In genomic region chr16:73172621-73173312, GRCh38 we compare ENCODE assay signal across 9 cellular contexts.
DNase-seq lines count a peak whose midpoint lies in the region; TF ChIP-seq lines count a peak whose summit lies in the region.
"Had no signal": no experiment of that assay in that cellular context is flagged by ENCODE, and none has a peak within 500 bp of the region (broad histone marks: within the 10 kb centered on the region; RNA-seq: fewer than 3 reads in every experiment).

No MANE protein-coding gene starts in this region.

- H3K9me3 ChIP-seq in endodermal cell (ENCODE audit: control insufficient read depth, low read length): no peaks in the 10 kb centered on the region

- 54 to 64% methylated on average over 6 to 12 of the region's 12 CpGs for WGBS in endodermal cell (ENCODE audit: insufficient coverage in 1 of 2, insufficient read length in 1 of 2), 2 experiments

- H3K27ac Mint-ChIP-seq in endodermal cell: no peak overlapping the region

- H3K36me3 Mint-ChIP-seq in endodermal cell (ENCODE audit: low read depth): no peaks in the 10 kb centered on the region

- TF ChIP-seq CTCF in endodermal cell (conservative IDR thresholded peaks at IDR 0.05): peak; percentile 60

- peaks cover 76% of the 10 kb centered on the region for H3K27me3 Mint-ChIP-seq in endodermal cell (ENCODE audit: insufficient read depth)

- no peak overlapping the region for H3K27ac ChIP-seq in endodermal cell (ENCODE audit: low read depth, low read length)
- H3K27ac ChIP-seq: foreskin keratinocyte had no signal

- peaks cover 8% of the 10 kb centered on the region for H3K27me3 ChIP-seq in endodermal cell (ENCODE audit: control insufficient read depth, insufficient read depth, low read length, poor library complexity, severe bottlenecking)

- peak overlapping the region; percentile 21 for H3K4me3 Mint-ChIP-seq in endodermal cell

- H3K9ac ChIP-seq in endodermal cell (ENCODE audit: extremely low read depth, low read length, poor library complexity, severe bottlenecking): no peak overlapping the region

- H3K4me1 ChIP-seq in endodermal cell (ENCODE audit: control insufficient read depth, insufficient read depth, low read length): no peaks in the 10 kb centered on the region
- H3K4me1 ChIP-seq: foreskin keratinocyte had no signal

- peaks cover 24% of the 10 kb centered on the region for H3K4me1 Mint-ChIP-seq in endodermal cell

- H3K9me3 Mint-ChIP-seq in endodermal cell: no peaks in the 10 kb centered on the region

- no peak overlapping the region for H3K4me3 ChIP-seq in endodermal cell (ENCODE audit: low read length)

- DNase-seq in DMS153 treated with DMSO at 0.1 percent for 48 hours (lab: John Stamatoyannopoulos, UW; ENCODE audit: unreplicated experiment) (peak; percentile 86), NCI-H345 treated with DMSO at 0.1 percent for 48 hours (lab: John Stamatoyannopoulos, UW; ENCODE audit: unreplicated experiment) (peak; percentile 35), endodermal cell (peak; percentile 75), myocyte (ENCODE audit: low read depth) (peak; percentile 83), OCI-M1 (lab: John Stamatoyannopoulos, UW) (no peak), HUDEP-2 (lab: John Stamatoyannopoulos, UW; ENCODE audit: unreplicated experiment in 76 of 76) (no peak)
- no peak for DNase-seq in stimulated activated naive CD4-positive, alpha-beta T cell treated with Interleukin-2 at 50 U/mL for 16 hours (lab: John Stamatoyannopoulos, UW)
- no peak for DNase-seq in effector CD4-positive, alpha-beta T cell

- H3K36me3 ChIP-seq in endodermal cell (ENCODE audit: control insufficient read depth, insufficient read depth, low read length): no peaks in the 10 kb centered on the region

Comparison
In these comparisons a context has a peak if more than half of its experiments do, and no peak if none do; other contexts are left out.
1. DNase-seq: peak in DMS153 treated with DMSO at 0.1 percent for 48 hours (single experiment), NCI-H345 treated with DMSO at 0.1 percent for 48 hours (single experiment), endodermal cell (single experiment) and myocyte (single experiment); none in stimulated activated naive CD4-positive, alpha-beta T cell treated with Interleukin-2 at 50 U/mL for 16 hours (single experiment), effector CD4-positive, alpha-beta T cell (single experiment), OCI-M1 (single experiment) and HUDEP-2 (0 of 76).